8 cellular contexts compared by ENCODE assay signal in genomic region chr4:673349-674091, GRCh38. TPM values are rescaled to one million over a fixed set of nuclear protein-coding genes. Genes with fewer than 3 reads are reported as not detected.
A peak's percentile ranks its signal among the peaks of the same experiment; 100 is the strongest.
DNase-seq lines count a peak whose midpoint lies in the region; ATAC-seq and TF ChIP-seq lines count a peak whose summit lies in the region.

No MANE protein-coding gene starts in this region.

- no peaks in the 10 kb centered on the region for H3K9me3 Mint-ChIP-seq in activated CD4-positive, alpha-beta T cell treated with anti-CD3 and anti-CD28 coated beads for 36 hours (ENCODE audit: low read depth)

- peaks cover 21% of the 10 kb centered on the region for H3K36me3 Mint-ChIP-seq in activated CD4-positive, alpha-beta T cell treated with anti-CD3 and anti-CD28 coated beads for 36 hours (ENCODE audit: low read depth)

- no peaks in the 10 kb centered on the region for H3K27me3 ChIP-seq in parathyroid adenoma (ENCODE audit: control insufficient read depth, insufficient read depth, low read length)

- H3K9ac ChIP-seq in parathyroid adenoma = no peak overlapping the region

- peak; percentile 38 for DNase-seq in activated CD4-positive, alpha-beta T cell treated with anti-CD3 and anti-CD28 coated beads for 36 hours
- no peak for DNase-seq in activated CD4-positive, alpha-beta T cell treated with anti-CD3 and anti-CD28 coated beads, Interleukin-2, amount 50 U/mL, for 1 hour
- no peak for DNase-seq in fibroblast of villous mesenchyme (ENCODE audit: low read depth)
- DNase-seq in NCI-H526 treated with DMSO at 0.1 percent for 48 hours (lab: John Stamatoyannopoulos, UW) = no peak
- no peak for DNase-seq in NCI-H1105 treated with DMSO at 0.1 percent for 48 hours (lab: John Stamatoyannopoulos, UW)
- no peak for DNase-seq in stimulated activated CD4-positive, alpha-beta T cell treated with anti-CD3 and anti-CD28 coated beads, Interleukin-2, amount 100 ng/mL, for 48 hours

- intact Hi-C loops in activated CD4-positive, alpha-beta T cell treated with anti-CD3 and anti-CD28 coated beads for 36 hours (cut with DNase I, micrococcal nuclease) = loop anchor here (1.0 to 10.0 kb wide), 17 partner anchors 10 to 1201 kb away; partner anchors contain the start of genes PCGF3 (in 2 of the 2), GAK (in 1 of the 2), NSD2 (in 1 of the 2) and PIGG (in 1 of the 2)

- H3K4me2 ChIP-seq in parathyroid adenoma (ENCODE audit: low read length) = peak overlapping the region; percentile 78

- ATAC-seq in activated CD4-positive, alpha-beta T cell treated with anti-CD3 and anti-CD28 coated beads for 36 hours = no peak

- no peaks in the 10 kb centered on the region for H3K79me2 ChIP-seq in parathyroid adenoma

- CTCF ChIA-PET in activated CD4-positive, alpha-beta T cell treated with anti-CD3 and anti-CD28 coated beads for 36 hours (lab: Charles Lee) = interaction anchor here (0.6 to 1.0 kb wide), 3 partner anchors 18 to 125 kb away, joined by 3 to 4 read pairs (median 3); no protein-coding TSS in a partner anchor

- TF ChIP-seq CTCF in VCaP (conservative IDR thresholded peaks at IDR 0.05) (no peak), fibroblast of villous mesenchyme (IDR thresholded peaks at IDR 0.05; ENCODE audit: insufficient read depth, low read depth, low read length) (no peak), parathyroid adenoma (IDR thresholded peaks at IDR 0.05) (no peak)

- H3K27ac ChIP-seq in VCaP = peak overlapping the region; percentile 92
- peak overlapping the region; percentile 49 for H3K27ac ChIP-seq in parathyroid adenoma

- H2AFZ ChIP-seq in parathyroid adenoma = peak overlapping the region; percentile 60

- peak overlapping the region; percentile 80 for H3K4me3 Mint-ChIP-seq in activated CD4-positive, alpha-beta T cell treated with anti-CD3 and anti-CD28 coated beads for 36 hours

- H3K4me3 ChIP-seq in fibroblast of villous mesenchyme (ENCODE audit: low read depth, low read length) = peak overlapping the region; percentile 84
- peak overlapping the region; percentile 95 for H3K4me3 ChIP-seq in parathyroid adenoma (ENCODE audit: low read depth, low read length)

- peaks cover 13% of the 10 kb centered on the region for H3K4me1 Mint-ChIP-seq in activated CD4-positive, alpha-beta T cell treated with anti-CD3 and anti-CD28 coated beads for 36 hours

- no peaks in the 10 kb centered on the region for H3K9me3 ChIP-seq in parathyroid adenoma (ENCODE audit: control insufficient read depth, low read length)

- POLR2A ChIA-PET in activated CD4-positive, alpha-beta T cell treated with anti-CD3 and anti-CD28 coated beads for 36 hours (lab: Charles Lee) = interaction anchor here (1.0 kb wide), 1 partner anchor 9 kb away, joined by 8 read pairs; no protein-coding TSS in a partner anchor

- peak overlapping the region; percentile 78 for H3K27ac Mint-ChIP-seq in activated CD4-positive, alpha-beta T cell treated with anti-CD3 and anti-CD28 coated beads for 36 hours

- peaks cover 5% of the 10 kb centered on the region for H3K4me1 ChIP-seq in parathyroid adenoma

- no peaks in the 10 kb centered on the region for H3K36me3 ChIP-seq in parathyroid adenoma (ENCODE audit: control insufficient read depth, insufficient read depth, low read length)

- no peaks in the 10 kb centered on the region for H3K27me3 Mint-ChIP-seq in activated CD4-positive, alpha-beta T cell treated with anti-CD3 and anti-CD28 coated beads for 36 hours

RNA-seq across cellular contexts. Expression of gene ATP5ME, which starts 0.6 kb away (rescaled TPM):
- 100 to 1,000 TPM; 147 to 210 TPM for total RNA-seq in activated CD4-positive, alpha-beta T cell treated with anti-CD3 and anti-CD28 coated beads for 36 hours
- total RNA-seq in fibroblast of villous mesenchyme = 72.5 and 106 TPM in 2 replicates

RNA-seq across cellular contexts. Expression of gene MYL5, which starts 0.8 kb away (rescaled TPM):
- total RNA-seq in activated CD4-positive, alpha-beta T cell treated with anti-CD3 and anti-CD28 coated beads for 36 hours = 10 to 100 TPM; 13.7 to 16.4 TPM
- 9.1 and 14.2 TPM in 2 replicates for total RNA-seq in fibroblast of villous mesenchyme

RNA-seq across cellular contexts. Expression of gene SLC49A3, which starts 15.4 kb away (rescaled TPM):
- total RNA-seq in activated CD4-positive, alpha-beta T cell treated with anti-CD3 and anti-CD28 coated beads for 36 hours = under 1 TPM; 0.09 to 0.39 TPM
- total RNA-seq in fibroblast of villous mesenchyme = 3.9 and 7.1 TPM in 2 replicates

RNA-seq across cellular contexts. Expression of gene PCGF3, which starts 32.1 kb away (rescaled TPM):
- 10 to 100 TPM; 20.6 to 22.5 TPM for total RNA-seq in activated CD4-positive, alpha-beta T cell treated with anti-CD3 and anti-CD28 coated beads for 36 hours
- 36.7 and 40.6 TPM in 2 replicates for total RNA-seq in fibroblast of villous mesenchyme

RNA-seq across cellular contexts. Expression of gene PDE6B, which starts 48.1 kb away (rescaled TPM):
- 10 to 100 TPM; 16.2 to 17.2 TPM for total RNA-seq in activated CD4-positive, alpha-beta T cell treated with anti-CD3 and anti-CD28 coated beads for 36 hours
- under 0.01 TPM in 1 of 2 replicates, not detected in the other for total RNA-seq in fibroblast of villous mesenchyme
